Comparison of ENCODE assay signal across 8 cellular contexts in genomic region chr12:14802961-14803829, GRCh38. TPM values are rescaled to one million over a fixed set of nuclear protein-coding genes. Genes with fewer than 3 reads are reported as not detected.
DNase-seq lines count a peak whose midpoint lies in the region; ATAC-seq and TF ChIP-seq lines count a peak whose summit lies in the region.

A gene with protein sequence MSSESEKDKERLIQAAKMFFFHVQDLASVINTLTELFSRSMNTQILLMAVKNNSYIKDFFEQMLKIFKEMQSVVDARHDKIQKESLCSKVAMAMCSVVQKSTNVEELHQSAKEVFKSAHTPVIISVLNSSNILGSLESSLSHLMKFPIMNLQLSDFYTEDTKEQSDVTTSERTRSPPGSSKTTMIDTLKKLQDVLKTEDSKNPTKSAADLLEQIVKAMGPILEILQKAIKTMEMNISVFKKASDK (plus strand): TSS chr12:14803670. CDS start chr12:14822936, 19,266 bp downstream.
Gene WBP11, minus strand, starts transcription at chr12:14803478. Its CDS starts 2,095 bp downstream, at chr12:14801383.

- no peaks in the 10 kb centered on the region for H3K9me3 ChIP-seq in ovary
- no peaks in the 10 kb centered on the region for H3K9me3 ChIP-seq in thyroid gland

- 0 to 1% (median 0%) methylated on average over 51 of the region's 51 CpGs for WGBS in ovary, 3 donors
- WGBS in thyroid gland, 2 donors, result 1% methylated on average over 48 to 50 of the region's 51 CpGs

- peak within 1 kb of the TSS; percentile 64 to 85 for H3K27ac ChIP-seq in ovary
- H3K27ac ChIP-seq in thyroid gland, result peak within 1 kb of the TSS; percentile 79 to 91 (median 88)

- H3K27me3 ChIP-seq in ovary (no peaks in the 10 kb centered on the region), thyroid gland (no peaks in the 10 kb centered on the region)

- H3K4me3 ChIP-seq in GM12875 (ENCODE audit: low read depth, low read length) (peak within 1 kb of the TSS; percentile 99), ovary (peak within 1 kb of the TSS; percentile 99), thyroid gland (replicated peaks in 1 of 3) (peak within 1 kb of the TSS; percentile 96 to 98 (median 97))

- no peak for TF ChIP-seq EP300 in ovary (IDR thresholded peaks at IDR 0.05)

- H3K36me3 ChIP-seq in ovary (no peaks in the 10 kb centered on the region), thyroid gland (peaks cover 7 to 12% of the 10 kb centered on the region in 2 donors)

- ATAC-seq in HG02759 (IDR thresholded peaks at IDR 0.05; ENCODE audit: unreplicated experiment) (peak; percentile 99), Right ventricle myocardium superior (ENCODE audit: poor library complexity) (peak; percentile 99)
- peak; percentile 99 for ATAC-seq in activated naive CD8-positive, alpha-beta T cell treated with anti-CD3 and anti-CD28 coated beads, Interleukin-2, amount 50 U/mL, for 24 hours

- no peak for TF ChIP-seq CTCF in GM12875 (IDR thresholded peaks at IDR 0.05; ENCODE audit: borderline replicate concordance, insufficient read depth, low read depth, low read length)
- TF ChIP-seq CTCF in ovary (IDR thresholded peaks at IDR 0.05), result no peak
- no peak for TF ChIP-seq CTCF in thyroid gland (IDR thresholded peaks at IDR 0.05)

- intact Hi-C loops in Right ventricle myocardium superior (cut with DNase I) (no loop called here), ovary (cut with DNase I) (no loop called here), thyroid gland (cut with DNase I) (no loop called here)

- no peak within 1 kb of the TSS for H3K4me3 Mint-ChIP-seq in activated naive CD8-positive, alpha-beta T cell treated with anti-CD3 and anti-CD28 coated beads, Interleukin-2, amount 50 U/mL, for 24 hours

- no peaks in the 10 kb centered on the region for H3K9me3 Mint-ChIP-seq in activated naive CD8-positive, alpha-beta T cell treated with anti-CD3 and anti-CD28 coated beads, Interleukin-2, amount 50 U/mL, for 24 hours

- H3K27ac Mint-ChIP-seq in activated naive CD8-positive, alpha-beta T cell treated with anti-CD3 and anti-CD28 coated beads, Interleukin-2, amount 50 U/mL, for 24 hours, result no peak within 1 kb of the TSS

- TF ChIP-seq POLR2A in ovary (IDR thresholded peaks at IDR 0.05), result peak; percentile 77
- TF ChIP-seq POLR2A in thyroid gland (IDR thresholded peaks at IDR 0.05), result peak in 1 of 2 donors; percentile 90

- H3K4me1 ChIP-seq in ovary (ENCODE audit: insufficient read depth), result no peaks in the 10 kb centered on the region
- H3K4me1 ChIP-seq in thyroid gland, result peaks cover 7 to 17% of the 10 kb centered on the region in 2 donors

- DNase-seq in NCI-H128 (lab: John Stamatoyannopoulos, UW; ENCODE audit: unreplicated experiment), result peak; percentile 98
- DNase-seq in SKM-1 treated with dmso at 0.1 percent for 144 hours (lab: John Stamatoyannopoulos, UW; ENCODE audit: unreplicated experiment), result peak; percentile 88
- DNase-seq in activated naive CD8-positive, alpha-beta T cell treated with anti-CD3 and anti-CD28 coated beads, Interleukin-2, amount 50 U/mL, for 24 hours, result peak; percentile 85
- peak; percentile 94 for DNase-seq in Right ventricle myocardium superior
- DNase-seq in ovary, result peak; percentile 89 to 96 (median 91)
- peak; percentile 97 for DNase-seq in thyroid gland

- peaks cover 21% of the 10 kb centered on the region for H3K36me3 Mint-ChIP-seq in activated naive CD8-positive, alpha-beta T cell treated with anti-CD3 and anti-CD28 coated beads, Interleukin-2, amount 50 U/mL, for 24 hours (ENCODE audit: low read depth)

- H3K27me3 Mint-ChIP-seq in activated naive CD8-positive, alpha-beta T cell treated with anti-CD3 and anti-CD28 coated beads, Interleukin-2, amount 50 U/mL, for 24 hours, result no peaks in the 10 kb centered on the region

- H3K4me1 Mint-ChIP-seq in activated naive CD8-positive, alpha-beta T cell treated with anti-CD3 and anti-CD28 coated beads, Interleukin-2, amount 50 U/mL, for 24 hours, result peaks cover 21% of the 10 kb centered on the region

RNA-seq across cellular contexts. Expression of the first gene that starts in this region (rescaled TPM):
- total RNA-seq in Right ventricle myocardium superior (1.6 TPM), ovary (1 to 10 TPM in 3 of 7 donors, under 1 TPM in 4; 0.60 to 1.2 (median 0.82) TPM), thyroid gland (1 to 10 TPM in 1 of 4 donors, under 1 TPM in 3; 0.33 to 2.5 (median 0.73) TPM)
- 1 to 10 TPM in 1 of 2 donors, under 1 TPM in 1; 0.50 to 1.9 TPM for polyA plus RNA-seq in ovary

RNA-seq across cellular contexts. Expression of gene WBP11, which starts in this region (rescaled TPM):
- total RNA-seq in Right ventricle myocardium superior (45.7 TPM), ovary (10 to 100 TPM; 12.9 to 68.2 (median 50.5) TPM), thyroid gland (10 to 100 TPM; 23.3 to 34.7 (median 29.6) TPM)
- 10 to 100 TPM; 21.1 to 84.1 TPM for polyA plus RNA-seq in ovary

Comparison
In these comparisons a context has a peak if more than half of its experiments do, and no peak if none do; other contexts are left out.
1. Peak in every context shown above with its lines: DNase-seq, ATAC-seq, H3K4me3 ChIP-seq and H3K27ac ChIP-seq.